9 cellular contexts compared by ENCODE assay signal in genomic region chr17:55264273-55264639, GRCh38. TPM values are rescaled to one million over a fixed set of nuclear protein-coding genes. Genes with fewer than 3 reads are reported as not detected.
DNase-seq lines count a peak whose midpoint lies in the region; ATAC-seq and TF ChIP-seq lines count a peak whose summit lies in the region.
"Had no signal": no experiment of that assay in that cellular context is flagged by ENCODE, and none has a peak within 500 bp of the region (broad histone marks: within the 10 kb centered on the region; RNA-seq: fewer than 3 reads in every experiment).

No MANE protein-coding gene starts in this region.

- H2AFZ ChIP-seq in IMR-90 (replicated peaks; ENCODE audit: low read length, poor library complexity), result peak overlapping the region; percentile 51

- H3K27ac ChIP-seq in IMR-90 (ENCODE audit: insufficient read depth, low read length), result no peak overlapping the region
- H3K27ac ChIP-seq: epithelial cell of prostate had no signal

- no peak overlapping the region for H2BK15ac ChIP-seq in IMR-90 (ENCODE audit: low read depth, low read length)

- no peak overlapping the region for H3K9ac ChIP-seq in IMR-90 (ENCODE audit: low read depth, low read length)

- H2AK9ac ChIP-seq in IMR-90 (replicated peaks; ENCODE audit: low read depth, low read length, poor library complexity), result no peak overlapping the region

- H3K4me3 ChIP-seq in IMR-90 (ENCODE audit: insufficient read depth, low read depth, low read length), result no peak overlapping the region

- CTCF ChIA-PET in IMR-90 (lab: Yijun Ruan, JAX), result no interaction called here

- no CpG with 5 or more reads among the region's 14 CpGs for WGBS in IMR-90 (ENCODE audit: extremely low coverage in 2 of 2, insufficient read length in 1 of 2), 2 experiments

- dilution Hi-C loops in IMR-90 (cut with HindIII; ENCODE audit: low sequenced_read_pairs, unreplicated experiment), result no loop called here

- H3K27me3 ChIP-seq in IMR-90 (ENCODE audit: control insufficient read depth, insufficient read depth, low read length), result peaks cover 53% of the 10 kb centered on the region

- no peaks in the 10 kb centered on the region for H3K9me3 ChIP-seq in IMR-90 (ENCODE audit: control insufficient read depth, insufficient read depth, low read length)

- H3K36me3 Mint-ChIP-seq in central memory CD8-positive, alpha-beta T cell (ENCODE audit: insufficient read depth), result peaks cover 4% of the 10 kb centered on the region
- peaks cover 0 to 6% (median 0%) of the 10 kb centered on the region in 3 donors for H3K36me3 Mint-ChIP-seq in naive thymus-derived CD8-positive, alpha-beta T cell

- TF ChIP-seq CTCF in IMR-90 (conservative IDR thresholded peaks at IDR 0.05; ENCODE audit: low read depth, low read length), result no peak

- BruUV-seq in IMR-90 (replicated peaks; lab: Mats Ljungman, UMichigan), result no TSS peak

- no peak overlapping the region for H2BK5ac ChIP-seq in IMR-90 (ENCODE audit: low read depth, low read length, poor library complexity, severe bottlenecking)

- H3K4me3 Mint-ChIP-seq in central memory CD8-positive, alpha-beta T cell, result peak overlapping the region; percentile 62
- H3K4me3 Mint-ChIP-seq in naive thymus-derived CD8-positive, alpha-beta T cell, result peak overlapping the region; percentile 75 to 88 (median 82)

- ATAC-seq in IMR-90 (ENCODE audit: low read depth), result no peak
- ATAC-seq in central memory CD8-positive, alpha-beta T cell (replicated peaks; ENCODE audit: extremely low read depth, poor library complexity, severe bottlenecking), result no peak
- peak in 1 of 2 donors; percentile 8 for ATAC-seq in naive thymus-derived CD8-positive, alpha-beta T cell

- no peaks in the 10 kb centered on the region for H3K36me3 ChIP-seq in IMR-90 (ENCODE audit: control insufficient read depth, insufficient read depth, low read length)

- in situ Hi-C loops in IMR-90 (cut with MboI; ENCODE audit: low sequenced_read_pairs), result no loop called here

- no peak overlapping the region for H4K5ac ChIP-seq in IMR-90 (ENCODE audit: low read depth, low read length)

- no peak overlapping the region for H3K23ac ChIP-seq in IMR-90 (ENCODE audit: low read depth, low read length)

- no peaks in the 10 kb centered on the region for H3K9me3 Mint-ChIP-seq in central memory CD8-positive, alpha-beta T cell
- H3K9me3 Mint-ChIP-seq in naive thymus-derived CD8-positive, alpha-beta T cell, result peaks cover 0 to 6% (median 3%) of the 10 kb centered on the region in 9 donors

- H2BK20ac ChIP-seq in IMR-90 (ENCODE audit: low read depth, low read length), result no peak overlapping the region

- H4K8ac ChIP-seq in IMR-90 (ENCODE audit: low read depth in 2 of 2, low read length in 2 of 2), result no peak overlapping the region

- H3K4me1 ChIP-seq in IMR-90 (ENCODE audit: control insufficient read depth, insufficient read depth, low read length), result 0 out of 2 replicates have a peak, but pooled peaks cover 3% of the 10 kb centered on the region

- H3K9me1 ChIP-seq in IMR-90 (ENCODE audit: insufficient read depth, low read length), result no peaks in the 10 kb centered on the region

- no peak overlapping the region for H3K18ac ChIP-seq in IMR-90 (ENCODE audit: low read depth, low read length)

- peaks cover 13% of the 10 kb centered on the region for H3K4me1 Mint-ChIP-seq in central memory CD8-positive, alpha-beta T cell
- H3K4me1 Mint-ChIP-seq in naive thymus-derived CD8-positive, alpha-beta T cell, result peaks cover 7 to 28% (median 22%) of the 10 kb centered on the region in 4 donors

- H2BK120ac ChIP-seq in IMR-90 (ENCODE audit: low read depth, low read length), result no peak overlapping the region

- no peak overlapping the region for H3K4ac ChIP-seq in IMR-90 (ENCODE audit: low read depth, low read length)

- H3K27ac Mint-ChIP-seq in central memory CD8-positive, alpha-beta T cell (ENCODE audit: low read depth), result no peak overlapping the region
- peak overlapping the region in 1 of 10 donors; percentile 36 for H3K27ac Mint-ChIP-seq in naive thymus-derived CD8-positive, alpha-beta T cell

- no peak overlapping the region for H4K91ac ChIP-seq in IMR-90 (ENCODE audit: insufficient read depth, low read depth, low read length)

- intact Hi-C loops in IMR-90 (cut with micrococcal nuclease), result loop anchor here (1.0 kb wide), 1 partner anchor 26 kb away; no protein-coding TSS in a partner anchor

- peak overlapping the region; percentile 57; the same call in 1 of the 2 replicates for H3K4me2 ChIP-seq in IMR-90 (ENCODE audit: low read depth, low read length)

- POLR2A ChIA-PET in IMR-90 (lab: Charles Lee; ENCODE audit: unreplicated experiment), result no interaction called here
- POLR2A ChIA-PET in naive thymus-derived CD8-positive, alpha-beta T cell (lab: Charles Lee), result interaction anchor here (0.7 to 3.5 kb wide), 2 partner anchors 26 to 38 kb away, joined by 3 to 22 read pairs; no protein-coding TSS in a partner anchor

- DNase-seq in COR-L47 (lab: John Stamatoyannopoulos, UW) (peak; percentile 28), IMR-90 (no peak), NCI-H146 treated with DMSO at 0.1 percent for 48 hours (lab: John Stamatoyannopoulos, UW; ENCODE audit: unreplicated experiment) (no peak), NCI-H345 (lab: John Stamatoyannopoulos, UW) (no peak), NOMO-1 treated with DMSO at 0.1 percent for 48 hours (lab: John Stamatoyannopoulos, UW; ENCODE audit: unreplicated experiment) (no peak)
- no peak for DNase-seq in central memory CD8-positive, alpha-beta T cell (ENCODE audit: low spot score in 2 of 2)
- peak in 1 of 10 donors; percentile 1 for DNase-seq in naive thymus-derived CD8-positive, alpha-beta T cell
- DNase-seq in stimulated activated CD4-positive, alpha-beta T cell treated with anti-CD3 and anti-CD28 coated beads, Interleukin-4, amount 100 ng/mL, for 24 hours, result no peak

- no peak overlapping the region for H2AK5ac ChIP-seq in IMR-90 (ENCODE audit: low read depth, low read length)

- no peak for TF ChIP-seq RAD21 in IMR-90 (IDR thresholded peaks at IDR 0.05; ENCODE audit: low read length)

- H3K79me1 ChIP-seq in IMR-90 (ENCODE audit: low read depth in 1 of 2, low read length in 2 of 2), result no peaks in the 10 kb centered on the region

- H4K20me1 ChIP-seq in IMR-90 (ENCODE audit: insufficient read depth, low read length), result no peaks in the 10 kb centered on the region

- no peak for TF ChIP-seq POLR2A in IMR-90 (IDR thresholded peaks at IDR 0.05; ENCODE audit: low read depth, low read length)

- H3K14ac ChIP-seq in IMR-90 (replicated peaks; ENCODE audit: low read depth, low read length), result no peak overlapping the region

- H3K27me3 Mint-ChIP-seq in central memory CD8-positive, alpha-beta T cell, result peaks cover 87% of the 10 kb centered on the region
- peaks cover 41 to 76% (median 62%) of the 10 kb centered on the region in 5 donors for H3K27me3 Mint-ChIP-seq in naive thymus-derived CD8-positive, alpha-beta T cell

- H3K56ac ChIP-seq in IMR-90 (ENCODE audit: extremely low read depth, insufficient read depth, low read length), result no peak overlapping the region

TF ChIP-seq in IMR-90, 13 proteins besides CTCF, POLR2A, EP300 and RAD21:
- TF ChIP-seq MAZ (IDR thresholded peaks at IDR 0.05; ENCODE audit: borderline replicate concordance, low read depth, low read length), result no peak
- no peak for TF ChIP-seq BHLHE40 (IDR thresholded peaks at IDR 0.05; ENCODE audit: low read depth, low read length)
- no peak for TF ChIP-seq NFE2L2 (IDR thresholded peaks at IDR 0.05; ENCODE audit: low read depth, low read length)
- no peak for TF ChIP-seq ELK1 (IDR thresholded peaks at IDR 0.05; ENCODE audit: borderline replicate concordance, low read depth, low read length)
- TF ChIP-seq CEBPB (IDR thresholded peaks at IDR 0.05; ENCODE audit: low read depth, low read length), result no peak
- no peak for TF ChIP-seq MXI1 (IDR thresholded peaks at IDR 0.05; ENCODE audit: borderline replicate concordance, low read depth, low read length)

RNA-seq across cellular contexts. Expression of gene HLF, which starts 0.5 kb away (rescaled TPM):
- total RNA-seq in IMR-90 (2012; rRNA removed), result 0.18 TPM in 1 of 2 replicates, not detected in the other
- polyA plus RNA-seq in IMR-90 (2012; rRNA removed), result not detected in 2 replicates
- not detected in 2 replicates for polyA plus RNA-seq in IMR-90 (2012; cell fraction: cytosol; rRNA removed)
- not detected in 2 replicates for polyA plus RNA-seq in IMR-90 (2012; cell fraction: nucleus; rRNA removed; ENCODE audit: low replicate concordance)
- under 1 TPM; 0.49 TPM for total RNA-seq in naive thymus-derived CD8-positive, alpha-beta T cell
- polyA plus RNA-seq in naive thymus-derived CD8-positive, alpha-beta T cell, result under 1 TPM in 1 of 3 donors, not detected in 2; 0.03 TPM
